In the genomic region with DNA sequence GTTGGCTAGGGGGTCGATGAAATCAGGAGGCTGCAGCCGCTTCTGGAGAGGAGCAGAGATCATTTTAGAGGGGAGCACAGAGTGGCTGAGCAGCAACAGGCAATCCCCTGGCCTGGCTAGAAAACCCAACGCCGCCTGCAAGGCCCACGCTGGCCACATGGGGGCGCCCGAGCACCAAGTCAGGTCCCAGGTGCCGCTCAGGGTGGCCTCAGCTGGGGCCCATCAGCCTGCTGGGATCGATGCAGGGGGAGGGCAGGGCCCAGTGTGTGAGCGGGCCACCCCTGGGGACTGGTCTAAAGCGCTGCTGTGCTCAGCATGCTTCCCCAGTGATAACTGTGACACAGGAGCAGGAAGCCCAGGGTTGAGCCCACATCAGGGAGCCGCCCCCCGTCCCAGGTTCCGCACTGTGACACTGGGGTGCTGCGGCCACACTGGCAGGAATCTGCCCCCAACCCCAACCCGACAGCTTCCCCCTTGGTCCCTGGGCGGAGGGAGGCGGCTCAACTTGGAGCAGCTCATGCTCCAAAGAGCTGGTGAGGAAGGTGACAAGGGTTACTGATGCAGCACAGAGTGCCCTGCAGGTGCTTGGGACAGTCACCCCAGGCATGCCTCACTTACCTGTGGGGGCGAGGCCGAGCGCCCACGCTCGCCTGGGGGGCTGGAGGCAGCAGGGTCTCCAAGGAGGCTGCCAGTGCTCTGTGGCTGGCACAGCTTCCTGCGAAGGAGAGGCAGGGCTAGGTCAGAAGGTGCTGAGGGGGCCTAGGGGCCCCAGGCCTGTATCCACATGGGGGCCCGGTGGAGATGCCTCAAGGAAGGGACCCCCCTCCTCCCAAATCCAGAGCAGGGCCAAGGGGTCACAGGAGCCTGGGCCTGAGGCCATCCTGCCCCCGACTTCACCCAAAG, we compare ENCODE assay signal across 8 cellular contexts. TPM values are rescaled to one million over a fixed set of nuclear protein-coding genes. Genes with fewer than 3 reads are reported as not detected.
A peak's percentile ranks its signal among the peaks of the same experiment; 100 is the strongest.
DNase-seq lines count a peak whose midpoint lies in the region; ATAC-seq and TF ChIP-seq lines count a peak whose summit lies in the region.

No MANE protein-coding gene starts in this region.

- H2BK12ac ChIP-seq in mesenchymal stem cell (ENCODE audit: low read length in 2 of 2): peak overlapping the region in 1 of 2 experiments; percentile 6

- no peak overlapping the region for H3K14ac ChIP-seq in mesenchymal stem cell (ENCODE audit: low read length in 2 of 2)

- peak; percentile 94 for ATAC-seq in CD4-positive, alpha-beta T cell (ENCODE audit: poor library complexity)
- no peak for ATAC-seq in GM18868 (IDR thresholded peaks at IDR 0.05; ENCODE audit: unreplicated experiment)

- peaks cover 65 to 69% of the 10 kb centered on the region in 2 experiments for H3K36me3 ChIP-seq in mesenchymal stem cell (ENCODE audit: control insufficient read depth in 1 of 2, insufficient read depth in 2 of 2, low read depth in 1 of 2, low read length in 2 of 2)

- H3K4me1 ChIP-seq in mesenchymal stem cell (ENCODE audit: control insufficient read depth, insufficient read depth, low read depth, low read length): peaks cover 30% of the 10 kb centered on the region

- no peak overlapping the region for H2BK5ac ChIP-seq in mesenchymal stem cell (ENCODE audit: low read depth, low read length, poor library complexity, severe bottlenecking)

- H2AFZ ChIP-seq in mesenchymal stem cell (ENCODE audit: low read depth, low read length): no peak overlapping the region

- no peak overlapping the region for H3K4me3 ChIP-seq in mesenchymal stem cell (ENCODE audit: insufficient read depth in 1 of 2, low read depth in 1 of 2, low read length in 2 of 2)

- H3K27ac ChIP-seq in CD4-positive, alpha-beta T cell (ENCODE audit: low read depth, low read length): no peak overlapping the region
- H3K27ac ChIP-seq in mesenchymal stem cell (ENCODE audit: low read length, poor library complexity, severe bottlenecking): no peak overlapping the region

- H3K9me3 ChIP-seq in CD4-positive, alpha-beta T cell (ENCODE audit: control insufficient read depth, low read length): no peaks in the 10 kb centered on the region
- H3K9me3 ChIP-seq in mesenchymal stem cell (ENCODE audit: control insufficient read depth, low read length): no peaks in the 10 kb centered on the region

- H3K4me1 Mint-ChIP-seq in CD4-positive, alpha-beta T cell (ENCODE audit: low read depth): peaks cover 8% of the 10 kb centered on the region

- peak overlapping the region; percentile 69 for H4K8ac ChIP-seq in mesenchymal stem cell (ENCODE audit: low read length)

- peak; percentile 75 to 93 (median 85) for DNase-seq in CD4-positive, alpha-beta T cell
- DNase-seq in HEK293T (ENCODE audit: extremely low spot score): peak; percentile 87
- DNase-seq in NCI-H345 (lab: John Stamatoyannopoulos, UW): peak; percentile 71
- peak; percentile 93 to 94 for DNase-seq in activated CD4-positive, alpha-beta T cell treated with anti-CD3 and anti-CD28 coated beads, Interleukin-2, amount 50 U/mL, for 48 hours
- peak; percentile 84 for DNase-seq in dermis blood vessel endothelial cell
- DNase-seq in mesenchymal stem cell: peak; percentile 77
- peak; percentile 69 to 76 for DNase-seq in stimulated activated CD8-positive, alpha-beta memory T cell treated with anti-CD3 and anti-CD28 coated beads, Interleukin-15, amount 100 ng/mL, for 48 hours (ENCODE audit: low read depth in 2 of 2)

- H3K27me3 ChIP-seq in CD4-positive, alpha-beta T cell (ENCODE audit: control insufficient read depth, insufficient read depth, low read length): no peaks in the 10 kb centered on the region
- H3K27me3 ChIP-seq in mesenchymal stem cell (ENCODE audit: control insufficient read depth in 1 of 2, insufficient read depth in 1 of 2, low read length in 2 of 2): no peaks in the 10 kb centered on the region

- H3K9ac ChIP-seq in mesenchymal stem cell (ENCODE audit: low read length): no peak overlapping the region

- peak overlapping the region; percentile 25 for H4K91ac ChIP-seq in mesenchymal stem cell (ENCODE audit: low read length)

- no peak overlapping the region for H3K4me3 Mint-ChIP-seq in CD4-positive, alpha-beta T cell

- H3K79me1 ChIP-seq in mesenchymal stem cell (replicated peaks; ENCODE audit: low read length, poor library complexity, severe bottlenecking): peaks cover 35% of the 10 kb centered on the region

- no peak overlapping the region for H3K27ac Mint-ChIP-seq in CD4-positive, alpha-beta T cell

- peak overlapping the region in 1 of 2 experiments; percentile 6 for H3K4ac ChIP-seq in mesenchymal stem cell (ENCODE audit: low read depth in 1 of 2, low read length in 2 of 2)

- H2BK15ac ChIP-seq in mesenchymal stem cell (ENCODE audit: low read depth, poor library complexity, severe bottlenecking): no peak overlapping the region

- H3K27me3 Mint-ChIP-seq in CD4-positive, alpha-beta T cell: no peaks in the 10 kb centered on the region

- CTCF ChIA-PET in CD4-positive, alpha-beta T cell (lab: Charles Lee): interaction anchor here (0.5 to 2.0 kb wide), 29 partner anchors 8 to 580 kb away, joined by 3 to 17 read pairs (median 3); partner anchors contain the start of genes COPE, DDX49, FKBP8 and KXD1
- CTCF ChIA-PET in HEK293T (lab: Yijun Ruan, JAX): interaction anchor here (0.6 to 4.1 kb wide), 5 partner anchors 11 to 220 kb away, joined by 3 to 21 read pairs (median 4); partner anchors contain the start of gene REX1BD

- intact Hi-C loops in CD4-positive, alpha-beta T cell (cut with DNase I, micrococcal nuclease): loop anchor here (1.0 to 5.0 kb wide), 4 partner anchors 221 to 491 kb away; partner anchors contain the start of gene HOMER3 (in 1 of the 2)

- TF ChIP-seq CTCF in CD4-positive, alpha-beta T cell (IDR thresholded peaks at IDR 0.05): peak; percentile 94

- peak overlapping the region in 1 of 2 experiments; percentile 48 for H3K18ac ChIP-seq in mesenchymal stem cell (ENCODE audit: low read depth in 1 of 2, low read length in 2 of 2)

- no peak overlapping the region for H3K4me2 ChIP-seq in mesenchymal stem cell (ENCODE audit: low read length, poor library complexity, severe bottlenecking)

- H3K9me3 Mint-ChIP-seq in CD4-positive, alpha-beta T cell: no peaks in the 10 kb centered on the region

- no peak overlapping the region for H2AK5ac ChIP-seq in mesenchymal stem cell (ENCODE audit: low read length, severe bottlenecking)

- WGBS in mesenchymal stem cell: 57% methylated on average over 26 of the region's 26 CpGs

- H2BK120ac ChIP-seq in mesenchymal stem cell (ENCODE audit: low read depth, low read length): peak overlapping the region; percentile 22

- H3K23ac ChIP-seq in mesenchymal stem cell (ENCODE audit: low read length in 2 of 2): no peak overlapping the region

- POLR2A ChIA-PET in CD4-positive, alpha-beta T cell (lab: Charles Lee): interaction anchor here (0.6 kb wide), 1 partner anchor 380 kb away, joined by 3 read pairs; the partner anchor contains the start of gene UPF1
- POLR2A ChIA-PET in HEK293T (lab: Yijun Ruan, JAX): no interaction called here

- peaks cover 73% of the 10 kb centered on the region for H3K36me3 Mint-ChIP-seq in CD4-positive, alpha-beta T cell (ENCODE audit: low read depth)

TF ChIP-seq in HEK293T, 16 proteins besides CTCF, POLR2A, EP300 and RAD21:
- TF ChIP-seq FOXK2 (IDR thresholded peaks at IDR 0.05): no peak
- TF ChIP-seq SUZ12 (IDR thresholded peaks at IDR 0.05): no peak
- TF ChIP-seq, protein P1, sequence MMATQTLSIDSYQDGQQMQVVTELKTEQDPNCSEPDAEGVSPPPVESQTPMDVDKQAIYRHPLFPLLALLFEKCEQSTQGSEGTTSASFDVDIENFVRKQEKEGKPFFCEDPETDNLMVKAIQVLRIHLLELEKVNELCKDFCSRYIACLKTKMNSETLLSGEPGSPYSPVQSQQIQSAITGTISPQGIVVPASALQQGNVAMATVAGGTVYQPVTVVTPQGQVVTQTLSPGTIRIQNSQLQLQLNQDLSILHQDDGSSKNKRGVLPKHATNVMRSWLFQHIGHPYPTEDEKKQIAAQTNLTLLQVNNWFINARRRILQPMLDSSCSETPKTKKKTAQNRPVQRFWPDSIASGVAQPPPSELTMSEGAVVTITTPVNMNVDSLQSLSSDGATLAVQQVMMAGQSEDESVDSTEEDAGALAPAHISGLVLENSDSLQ (IDR thresholded peaks at IDR 0.05): no peak
- no peak for TF ChIP-seq LEF1 (IDR thresholded peaks at IDR 0.05; ENCODE audit: borderline replicate concordance)
- no peak for TF ChIP-seq BHLHE40 (IDR thresholded peaks at IDR 0.05; ENCODE audit: borderline replicate concordance)
- TF ChIP-seq TARDBP (IDR thresholded peaks at IDR 0.05): no peak
- TF ChIP-seq ELF4 (IDR thresholded peaks at IDR 0.05): no peak
- TF ChIP-seq HDGF (IDR thresholded peaks at IDR 0.05; ENCODE audit: borderline replicate concordance): 0 out of 2 replicates have a peak, but pooled peaks have one; percentile 40

RNA-seq across cellular contexts. Expression of gene ISYNA1, which starts 13.3 kb away (rescaled TPM):
- 10 to 100 TPM; 34.1 to 41.3 TPM for total RNA-seq in CD4-positive, alpha-beta T cell
- total RNA-seq in dermis blood vessel endothelial cell: 35.4 and 69.7 TPM in 2 replicates
- 83.2 TPM for polyA plus RNA-seq in mesenchymal stem cell (2013, experiment 1 of 2)
- polyA plus RNA-seq in mesenchymal stem cell (2013, experiment 2 of 2): 85.1 TPM

RNA-seq across cellular contexts. Expression of gene SSBP4, which starts 32.0 kb away (rescaled TPM):
- 10 to 100 TPM; 44.0 to 50.9 TPM for total RNA-seq in CD4-positive, alpha-beta T cell
- total RNA-seq in dermis blood vessel endothelial cell: 88.8 and 96.7 TPM in 2 replicates
- polyA plus RNA-seq in mesenchymal stem cell (2013, experiment 1 of 2): 88.5 TPM
- polyA plus RNA-seq in mesenchymal stem cell (2013, experiment 2 of 2): 97.4 TPM

RNA-seq across cellular contexts. Expression of gene LRRC25, which starts 53.8 kb away (rescaled TPM):
- total RNA-seq in CD4-positive, alpha-beta T cell: under 1 TPM; 0.82 to 0.92 TPM
- total RNA-seq in dermis blood vessel endothelial cell: not detected in 2 replicates
- 1.0 TPM for polyA plus RNA-seq in mesenchymal stem cell (2013, experiment 1 of 2)
- polyA plus RNA-seq in mesenchymal stem cell (2013, experiment 2 of 2): 1.1 TPM
